ENCODE assay signal across 8 cellular contexts in genomic region chr19:35013047-35013819, GRCh38. TPM values are rescaled to one million over a fixed set of nuclear protein-coding genes. Genes with fewer than 3 reads are reported as not detected.
DNase-seq lines count a peak whose midpoint lies in the region; ATAC-seq, FAIRE-seq and TF ChIP-seq lines count a peak whose summit lies in the region.

No MANE protein-coding gene starts in this region.

- no peak for FAIRE-seq in GM19239 (lab: Jason Lieb, UNC)

- no peaks in the 10 kb centered on the region for H3K9me2 ChIP-seq in PC-3 (replicated peaks; ENCODE audit: low read length)

- H3K4me3 Mint-ChIP-seq in osteocyte (ENCODE audit: unreplicated experiment) = no peak overlapping the region

- H4K20me1 ChIP-seq in PC-3 (ENCODE audit: low read length) = no peaks in the 10 kb centered on the region

- H3K36me3 ChIP-seq in PC-3 (ENCODE audit: low read depth, low read length) (no peaks in the 10 kb centered on the region), tibial artery (peaks cover 34 to 82% (median 69%) of the 10 kb centered on the region in 3 donors)

- no peak overlapping the region for H3K9ac ChIP-seq in PC-3 (ENCODE audit: low read length)

- intact Hi-C loops in PC-3 (cut with micrococcal nuclease) (loop anchor here (1.0 kb wide), 1 partner anchor 40 kb away; no protein-coding TSS in a partner anchor), tibial artery (cut with DNase I; ENCODE audit: low total_unique reads) (no loop called here)

- no peaks in the 10 kb centered on the region for H3K9me3 ChIP-seq in PC-3 (ENCODE audit: low read length)
- H3K9me3 ChIP-seq in tibial artery = no peaks in the 10 kb centered on the region

- H3K4me3 ChIP-seq in PC-3 (ENCODE audit: low read length) (no peak overlapping the region), tibial artery (no peak overlapping the region)

- H3K27ac Mint-ChIP-seq in osteocyte (ENCODE audit: unreplicated experiment) = no peak overlapping the region

- peaks cover 4% of the 10 kb centered on the region for H3K4me1 Mint-ChIP-seq in osteocyte (ENCODE audit: unreplicated experiment)

- DNase-seq in 8988T (peak; percentile 96), GM19239 (ENCODE audit: insufficient read length, low spot score) (peak; percentile 94), PC-3 (peak; percentile 36), activated T-helper 1 cell treated with Interleukin-2 at 50 U/mL for 16 hours (ENCODE audit: low read depth) (peak; percentile 69), fibroblast of peridontal ligament (ENCODE audit: extremely low read depth) (peak; percentile 48), osteocyte (ENCODE audit: extremely low spot score, unreplicated experiment) (peak; percentile 90), tibial artery (peak; percentile 68 to 80), SW 1271 (lab: John Stamatoyannopoulos, UW) (no peak)

- H3K27ac ChIP-seq in PC-3 (ENCODE audit: low read length) (no peak overlapping the region), tibial artery (no peak overlapping the region)

- POLR2A ChIA-PET in PC-3 (lab: Charles Lee; ENCODE audit: unreplicated experiment) = no interaction called here

- H3F3A ChIP-seq in PC-3 (ENCODE audit: low read length, unreplicated experiment) = no peaks in the 10 kb centered on the region

- TF ChIP-seq CTCF in PC-3 (conservative IDR thresholded peaks at IDR 0.05; ENCODE audit: low read depth, low read length) = peak; percentile 75
- peak; percentile 86 for TF ChIP-seq CTCF in osteocyte (IDR thresholded peaks at IDR 0.05)
- TF ChIP-seq CTCF in tibial artery (IDR thresholded peaks at IDR 0.05) = peak; percentile 95 to 98

- ATAC-seq in PC-3 = peak; percentile 57

- H3K9me3 Mint-ChIP-seq in osteocyte (ENCODE audit: unreplicated experiment) = no peaks in the 10 kb centered on the region

- BruUV-seq in PC-3 (replicated peaks; lab: Mats Ljungman, UMichigan) = no TSS peak

- H3K36me3 Mint-ChIP-seq in osteocyte (ENCODE audit: unreplicated experiment) = peaks cover 32% of the 10 kb centered on the region

- H3K27me3 Mint-ChIP-seq in osteocyte (ENCODE audit: unreplicated experiment) = no peaks in the 10 kb centered on the region

- H3K79me2 ChIP-seq in PC-3 (ENCODE audit: low read length) = no peaks in the 10 kb centered on the region

- H3K4me2 ChIP-seq in PC-3 (ENCODE audit: low read length) = no peak overlapping the region

- CTCF ChIA-PET in PC-3 (lab: Charles Lee) = no interaction called here

- H3K4me1 ChIP-seq in PC-3 (ENCODE audit: insufficient read depth, low read length) (no peaks in the 10 kb centered on the region), tibial artery (peaks cover 0 to 5% (median 2%) of the 10 kb centered on the region in 4 donors)

- no peak overlapping the region for H2AFZ ChIP-seq in PC-3 (ENCODE audit: low read length)

- H3K27me3 ChIP-seq in PC-3 (ENCODE audit: low read length) (no peaks in the 10 kb centered on the region), tibial artery (no peaks in the 10 kb centered on the region)

RNA-seq across cellular contexts. Expression of gene GRAMD1A, which starts 13.1 kb away (rescaled TPM):
- total RNA-seq in PC-3 (2014; rRNA removed) (24.8 and 32.8 TPM in 2 replicates), osteocyte (77.8 and 80.8 TPM in 2 replicates)

RNA-seq across cellular contexts. Expression of gene SCN1B, which starts 17.0 kb away (rescaled TPM):
- 1.7 TPM in 2 replicates for total RNA-seq in PC-3 (2014; rRNA removed)
- total RNA-seq in osteocyte = 7.3 and 8.1 TPM in 2 replicates

RNA-seq across cellular contexts. Expression of gene HPN, which starts 28.3 kb away (rescaled TPM):
- total RNA-seq in PC-3 (2014; rRNA removed) (0.18 TPM in 1 of 2 replicates, not detected in the other), osteocyte (not detected in 2 replicates)

RNA-seq across cellular contexts. Expression of gene ZNF792, which starts 49.2 kb away (rescaled TPM):
- 5.8 and 6.3 TPM in 2 replicates for total RNA-seq in PC-3 (2014; rRNA removed)
- total RNA-seq in osteocyte = 3.0 and 4.1 TPM in 2 replicates

Comparison
In these comparisons a context has a peak if more than half of its experiments do, and no peak if none do; other contexts are left out.
1. DNase-seq: peak in 8988T (single experiment), GM19239 (single experiment), PC-3 (single experiment), activated T-helper 1 cell treated with Interleukin-2 at 50 U/mL for 16 hours (single experiment), fibroblast of peridontal ligament (single experiment), osteocyte (single experiment) and tibial artery (2 of 2); none in SW 1271 (0 of 2).
2. Peak in every context shown above with its lines, with median percentiles within 50 percentile points of each other: CTCF ChIP-seq.